Comparison of ENCODE assay signal across 13 cellular contexts in genomic region chr2:131588152-131588873, GRCh38.
DNase-seq lines count a peak whose midpoint lies in the region; ATAC-seq lines count a peak whose summit lies in the region.
"Had no signal": no experiment of that assay in that cellular context is flagged by ENCODE, and none has a peak within 500 bp of the region (broad histone marks: within the 10 kb centered on the region; RNA-seq: fewer than 3 reads in every experiment).

No MANE protein-coding gene starts in this region.

- H3K23ac ChIP-seq in neuronal stem cell (ENCODE audit: low read depth, low read length, poor library complexity), result no peak overlapping the region

- H3K4ac ChIP-seq in neuronal stem cell (ENCODE audit: low read length), result no peak overlapping the region

- WGBS in neuronal stem cell (ENCODE audit: extremely low coverage in 2 of 2, insufficient read length in 2 of 2, insufficient replicate concordance in 1 of 2), 2 donors, result no CpG with 5 or more reads among the region's 5 CpGs

- no peak overlapping the region for H2AK5ac ChIP-seq in neuronal stem cell (ENCODE audit: low read depth, low read length)

- no peak overlapping the region for H2BK5ac ChIP-seq in neuronal stem cell (ENCODE audit: low read length)

- H2BK15ac ChIP-seq in neuronal stem cell (ENCODE audit: low read length), result no peak overlapping the region

- peaks cover 0 to 5% of the 10 kb centered on the region in 2 donors for H3K4me1 ChIP-seq in neuronal stem cell (ENCODE audit: control insufficient read depth in 2 of 2, insufficient read depth in 1 of 2, low read depth in 1 of 2, low read length in 2 of 2)
- H3K4me1 ChIP-seq: upper lobe of left lung had no signal

- CTCF ChIA-PET in activated CD8-positive, alpha-beta memory T cell treated with anti-CD3 and anti-CD28 coated beads, Interleukin-2, amount 10 ng/mL, durations not matched to agents 7 days and 5 days (lab: Charles Lee), result no interaction called here

- H3K36me3 Mint-ChIP-seq in activated CD8-positive, alpha-beta memory T cell treated with anti-CD3 and anti-CD28 coated beads, Interleukin-2, amount 10 ng/mL, durations not matched to agents 7 days and 5 days, result no peaks in the 10 kb centered on the region
- H3K36me3 Mint-ChIP-seq: brain had no signal

- H2BK12ac ChIP-seq in neuronal stem cell (ENCODE audit: low read length), result no peak overlapping the region

- no peak overlapping the region for H4K91ac ChIP-seq in neuronal stem cell (ENCODE audit: low read depth, low read length, poor library complexity)

- H2BK120ac ChIP-seq in neuronal stem cell (ENCODE audit: low read depth, low read length), result no peak overlapping the region

- no peak overlapping the region for H3K4me2 ChIP-seq in neuronal stem cell (ENCODE audit: insufficient read depth, low read length, poor library complexity, severe bottlenecking)

- peak; percentile 77 for ATAC-seq in GM19035 (IDR thresholded peaks at IDR 0.05; ENCODE audit: unreplicated experiment)
- peak; percentile 59 for ATAC-seq in HG02571 (IDR thresholded peaks at IDR 0.05; ENCODE audit: unreplicated experiment)
- ATAC-seq in HG03175 (IDR thresholded peaks at IDR 0.05; ENCODE audit: unreplicated experiment), result peak; percentile 77
- ATAC-seq in activated CD8-positive, alpha-beta memory T cell treated with anti-CD3 and anti-CD28 coated beads, Interleukin-2, amount 10 ng/mL, durations not matched to agents 7 days and 5 days, result no peak
- ATAC-seq: activated T-cell treated with anti-CD3 and anti-CD28 coated beads, Interleukin-2, amount 50 U/mL, for 72 hours had no signal

- no peak overlapping the region for H3K18ac ChIP-seq in neuronal stem cell (ENCODE audit: low read length)

- no peak overlapping the region for H3K4me3 Mint-ChIP-seq in activated CD8-positive, alpha-beta memory T cell treated with anti-CD3 and anti-CD28 coated beads, Interleukin-2, amount 10 ng/mL, durations not matched to agents 7 days and 5 days
- H3K4me3 Mint-ChIP-seq: activated T-cell treated with anti-CD3 and anti-CD28 coated beads, Interleukin-2, amount 50 U/mL, for 72 hours; brain had no signal

- peaks cover 18% of the 10 kb centered on the region for H3K27me3 Mint-ChIP-seq in activated CD8-positive, alpha-beta memory T cell treated with anti-CD3 and anti-CD28 coated beads, Interleukin-2, amount 10 ng/mL, durations not matched to agents 7 days and 5 days

- no peak overlapping the region for H3K27ac Mint-ChIP-seq in activated CD8-positive, alpha-beta memory T cell treated with anti-CD3 and anti-CD28 coated beads, Interleukin-2, amount 10 ng/mL, durations not matched to agents 7 days and 5 days
- H3K27ac Mint-ChIP-seq: activated T-cell treated with anti-CD3 and anti-CD28 coated beads, Interleukin-2, amount 50 U/mL, for 72 hours; brain had no signal

- H3K27me3 ChIP-seq in neuronal stem cell (ENCODE audit: control insufficient read depth in 3 of 3, insufficient read depth in 3 of 3, low read depth in 1 of 3, low read length in 3 of 3), result no peaks in the 10 kb centered on the region
- H3K27me3 ChIP-seq: upper lobe of left lung had no signal

- no peaks in the 10 kb centered on the region for H3K9me3 ChIP-seq in neuronal stem cell (replicated peaks in 1 of 2; ENCODE audit: control insufficient read depth in 2 of 2, insufficient read depth in 1 of 2, low read depth in 1 of 2, low read length in 2 of 2)
- H3K9me3 ChIP-seq: upper lobe of left lung had no signal

- no peaks in the 10 kb centered on the region for H3K36me3 ChIP-seq in neuronal stem cell (replicated peaks in 1 of 2; ENCODE audit: control insufficient read depth in 2 of 2, insufficient read depth in 2 of 2, low read length in 2 of 2)
- H3K36me3 ChIP-seq: upper lobe of left lung had no signal

- no peaks in the 10 kb centered on the region for H3K9me3 Mint-ChIP-seq in activated CD8-positive, alpha-beta memory T cell treated with anti-CD3 and anti-CD28 coated beads, Interleukin-2, amount 10 ng/mL, durations not matched to agents 7 days and 5 days (ENCODE audit: low read depth)
- H3K9me3 Mint-ChIP-seq: activated T-cell treated with anti-CD3 and anti-CD28 coated beads, Interleukin-2, amount 50 U/mL, for 72 hours; brain had no signal

- DNase-seq in neuronal stem cell (ENCODE audit: low spot score), result no peak
- no peak for DNase-seq in NCI-H146 (lab: John Stamatoyannopoulos, UW)
- no peak for DNase-seq in activated CD4-positive, alpha-beta T cell treated with anti-CD3 and anti-CD28 coated beads, Interleukin-2, amount 50 U/mL, for 4 hours
- no peak for DNase-seq in activated gamma-delta T cell (lab: John Stamatoyannopoulos, UW)
- no peak for DNase-seq in activated CD8-positive, alpha-beta memory T cell treated with anti-CD3 and anti-CD28 coated beads, Interleukin-2, amount 10 ng/mL, durations not matched to agents 7 days and 5 days
- DNase-seq: activated T-cell treated with anti-CD3 and anti-CD28 coated beads, Interleukin-2, amount 50 U/mL, for 72 hours; NCI-H2107; retina had no signal

- H3K14ac ChIP-seq in neuronal stem cell (ENCODE audit: low read length), result no peak overlapping the region

- no peak overlapping the region for H4K8ac ChIP-seq in neuronal stem cell (ENCODE audit: low read depth, low read length)

- H3K4me3 ChIP-seq in neuronal stem cell (ENCODE audit: low read length in 2 of 2), result no peak overlapping the region
- H3K4me3 ChIP-seq: upper lobe of left lung had no signal

- H3K27ac ChIP-seq in neuronal stem cell (replicated peaks; ENCODE audit: low read length), result no peak overlapping the region
- H3K27ac ChIP-seq: upper lobe of left lung had no signal

- H3K79me1 ChIP-seq in neuronal stem cell (ENCODE audit: low read depth, low read length), result no peaks in the 10 kb centered on the region

- H2AFZ ChIP-seq in neuronal stem cell (ENCODE audit: low read length), result peak overlapping the region; percentile 81

- H3K4me1 Mint-ChIP-seq in activated CD8-positive, alpha-beta memory T cell treated with anti-CD3 and anti-CD28 coated beads, Interleukin-2, amount 10 ng/mL, durations not matched to agents 7 days and 5 days, result no peaks in the 10 kb centered on the region

- H3K9ac ChIP-seq in neuronal stem cell (ENCODE audit: low read depth, low read length, poor library complexity), result no peak overlapping the region
